21 cellular contexts compared by ENCODE assay signal in the genomic region with DNA sequence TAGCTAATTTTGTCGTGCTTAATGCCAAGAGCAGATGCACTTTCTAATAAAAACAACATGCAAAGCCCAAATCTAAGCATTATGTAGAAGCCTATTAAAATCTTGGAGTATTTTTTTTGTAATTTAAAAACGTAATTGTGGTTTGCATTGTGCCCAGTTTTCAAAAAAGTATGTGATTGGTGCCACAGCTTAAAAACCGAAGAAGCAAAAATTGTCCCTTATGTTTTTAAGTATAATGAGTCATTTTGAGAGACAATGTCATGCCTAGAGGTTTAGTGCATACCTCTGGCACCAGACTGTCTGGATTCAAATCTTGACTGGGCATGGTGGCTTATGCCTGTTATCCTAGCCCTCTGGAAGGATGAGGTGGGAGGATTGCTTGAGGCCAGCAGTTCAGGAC.
DNase-seq lines count a peak whose midpoint lies in the region; ATAC-seq, FAIRE-seq and TF ChIP-seq lines count a peak whose summit lies in the region.
"Had no signal": no experiment of that assay in that cellular context is flagged by ENCODE, and none has a peak within 500 bp of the region (broad histone marks: within the 10 kb centered on the region; RNA-seq: fewer than 3 reads in every experiment).

No MANE protein-coding gene starts in this region.

- H2AFZ ChIP-seq in ACC112 (ENCODE audit: low read length, unreplicated experiment) (no peak overlapping the region), GM23248 (no peak overlapping the region)

- H3K79me2 ChIP-seq in ACC112 (ENCODE audit: control insufficient read depth, insufficient read depth, low read length, unreplicated experiment): peaks cover 40% of the 10 kb centered on the region
- H3K79me2 ChIP-seq in GM23248 (ENCODE audit: insufficient read depth): peaks cover 96% of the 10 kb centered on the region

- no peak overlapping the region for H3K4me3 Mint-ChIP-seq in CD8-positive, alpha-beta memory T cell
- H3K4me3 Mint-ChIP-seq: activated CD8-positive, alpha-beta T cell treated with anti-CD3 and anti-CD28 coated beads for 36 hours; activated naive CD8-positive, alpha-beta T cell; B cell; effector memory CD8-positive, alpha-beta T cell had no signal

- peak; percentile 87 for DNase-seq in GM23248
- peak; percentile 10 for DNase-seq in amniotic stem cell (lab: John Stamatoyannopoulos, UW)
- DNase-seq in fibroblast of pulmonary artery (ENCODE audit: low read depth): peak; percentile 26
- DNase-seq in CD8-positive, alpha-beta memory T cell: no peak
- no peak for DNase-seq in D721Med (ENCODE audit: insufficient read length, low spot score)
- DNase-seq: activated CD8-positive, alpha-beta T cell treated with anti-CD3 and anti-CD28 coated beads for 36 hours; activated T-cell treated with anti-CD3 and anti-CD28 coated beads, Interleukin-2, amount 50 U/mL, for 48 hours; central memory CD4-positive, alpha-beta T cell; effector memory CD8-positive, alpha-beta T cell; foreskin melanocyte; H7; left ventricle myocardium superior; stimulated activated CD4-positive, alpha-beta T cell treated with anti-CD3 and anti-CD28 coated beads, Interleukin-2, amount 100 ng/mL, for 48 hours had no signal

- peak overlapping the region; percentile 20; the same call in 1 of the 2 replicates for H3K9ac ChIP-seq in GM23248
- H3K9ac ChIP-seq: KMS-11 had no signal

- no peak for FAIRE-seq in D721Med (lab: Jason Lieb, UNC)
- FAIRE-seq: RCC 7860 had no signal

- peaks cover 7 to 31% (median 12%) of the 10 kb centered on the region in 3 donors for H3K36me3 Mint-ChIP-seq in CD8-positive, alpha-beta memory T cell

- H3K27ac ChIP-seq in ACC112 (ENCODE audit: low read depth, low read length): peak overlapping the region; percentile 62
- H3K27ac ChIP-seq in GM23248: peak overlapping the region; percentile 64
- H3K27ac ChIP-seq in CD8-positive, alpha-beta memory T cell (ENCODE audit: low read depth, low read length): no peak overlapping the region
- H3K27ac ChIP-seq: KMS-11, VCaP had no signal

- no peak overlapping the region for H3K27ac Mint-ChIP-seq in CD8-positive, alpha-beta memory T cell
- H3K27ac Mint-ChIP-seq: activated CD8-positive, alpha-beta T cell treated with anti-CD3 and anti-CD28 coated beads for 36 hours; activated naive CD8-positive, alpha-beta T cell; B cell had no signal

- no peaks in the 10 kb centered on the region for H3K9me3 ChIP-seq in GM23248 (ENCODE audit: low read depth)
- no peaks in the 10 kb centered on the region for H3K9me3 ChIP-seq in CD8-positive, alpha-beta memory T cell (ENCODE audit: low read length)

- H3K9me2 ChIP-seq in GM23248 (ENCODE audit: insufficient read depth): no peaks in the 10 kb centered on the region

- H3F3A ChIP-seq in GM23248 (ENCODE audit: insufficient read depth): peaks cover 47% of the 10 kb centered on the region

- H3K36me3 ChIP-seq in ACC112 (ENCODE audit: insufficient read depth, low read length) (peaks cover 16% of the 10 kb centered on the region; the same call in 1 of the 2 replicates), GM23248 (ENCODE audit: low read depth) (no peaks in the 10 kb centered on the region)
- no peaks in the 10 kb centered on the region for H3K36me3 ChIP-seq in CD8-positive, alpha-beta memory T cell (ENCODE audit: insufficient read depth, low read length)

- WGBS in GM23248 (ENCODE audit: low coverage in 1 of 2, low lambda C conversion rate in 2 of 2, missing lambda C conversion rate in 2 of 2), 2 experiments: 2% methylated on average over 3 of the region's 3 CpGs

- POLR2A ChIA-PET in CD8-positive, alpha-beta memory T cell (lab: Charles Lee): no interaction called here

- TF ChIP-seq CTCF in fibroblast of pulmonary artery (IDR thresholded peaks at IDR 0.05; ENCODE audit: low read length, missing control alignments) (no peak), D721Med (IDR thresholded peaks at IDR 0.05; ENCODE audit: insufficient read depth, missing control alignments) (no peak)

- no peaks in the 10 kb centered on the region for H3K27me3 ChIP-seq in ACC112 (ENCODE audit: insufficient read depth, low read length)
- H3K27me3 ChIP-seq in GM23248 (replicated peaks; ENCODE audit: insufficient read depth): no peaks in the 10 kb centered on the region
- no peaks in the 10 kb centered on the region for H3K27me3 ChIP-seq in CD8-positive, alpha-beta memory T cell (ENCODE audit: insufficient read depth, low read length, poor library complexity, severe bottlenecking)

- ATAC-seq in HG02885 (IDR thresholded peaks at IDR 0.05; ENCODE audit: poor library complexity, unreplicated experiment) (no peak), HG02884 (IDR thresholded peaks at IDR 0.05; ENCODE audit: unreplicated experiment) (no peak)
- ATAC-seq: activated CD8-positive, alpha-beta T cell treated with anti-CD3 and anti-CD28 coated beads for 36 hours; effector memory CD8-positive, alpha-beta T cell; left ventricle myocardium superior had no signal

- in situ Hi-C loops in GM23248 (cut with MboI): no loop called here

- peak overlapping the region; percentile 69 for H3K4me2 ChIP-seq in GM23248 (ENCODE audit: unreplicated experiment)
- H3K4me2 ChIP-seq: KMS-11 had no signal

- peaks cover 0 to 4% (median 0%) of the 10 kb centered on the region in 5 donors for H3K9me3 Mint-ChIP-seq in CD8-positive, alpha-beta memory T cell

- H3K4me1 Mint-ChIP-seq in CD8-positive, alpha-beta memory T cell: peaks cover 17 to 29% (median 23%) of the 10 kb centered on the region in 3 donors

- H3K4me3 ChIP-seq in ACC112 (ENCODE audit: low read depth, low read length) (peak overlapping the region; percentile 53), GM23248 (peak overlapping the region; percentile 21), fibroblast of pulmonary artery (replicated peaks; ENCODE audit: low read depth, low read length) (no peak overlapping the region)
- no peak overlapping the region for H3K4me3 ChIP-seq in CD8-positive, alpha-beta memory T cell (ENCODE audit: low read length)

- CTCF ChIA-PET in CD8-positive, alpha-beta memory T cell (lab: Charles Lee): no interaction called here

- no peaks in the 10 kb centered on the region for H4K20me1 ChIP-seq in GM23248 (ENCODE audit: insufficient read depth)

- peaks cover 27% of the 10 kb centered on the region for H3K4me1 ChIP-seq in ACC112 (ENCODE audit: control insufficient read depth, insufficient read depth, low read length, unreplicated experiment)
- H3K4me1 ChIP-seq in GM23248 (ENCODE audit: insufficient read depth): peaks cover 39% of the 10 kb centered on the region
- no peaks in the 10 kb centered on the region for H3K4me1 ChIP-seq in CD8-positive, alpha-beta memory T cell (ENCODE audit: insufficient read depth, low read length)

- H3K27me3 Mint-ChIP-seq in CD8-positive, alpha-beta memory T cell: no peaks in the 10 kb centered on the region
- H3K27me3 Mint-ChIP-seq: activated CD8-positive, alpha-beta T cell treated with anti-CD3 and anti-CD28 coated beads for 36 hours; activated naive CD8-positive, alpha-beta T cell; B cell; effector memory CD8-positive, alpha-beta T cell had no signal

Comparison
In these comparisons a context has a peak if more than half of its experiments do, and no peak if none do; other contexts are left out.
1. H3K4me3 ChIP-seq: peak in ACC112 (single experiment) and GM23248 (single experiment); none in fibroblast of pulmonary artery (single experiment) and CD8-positive, alpha-beta memory T cell (single experiment).
2. DNase-seq: peak in GM23248 (single experiment), amniotic stem cell (single experiment) and fibroblast of pulmonary artery (single experiment); none in CD8-positive, alpha-beta memory T cell (0 of 5) and D721Med (single experiment).